In the genomic region with DNA sequence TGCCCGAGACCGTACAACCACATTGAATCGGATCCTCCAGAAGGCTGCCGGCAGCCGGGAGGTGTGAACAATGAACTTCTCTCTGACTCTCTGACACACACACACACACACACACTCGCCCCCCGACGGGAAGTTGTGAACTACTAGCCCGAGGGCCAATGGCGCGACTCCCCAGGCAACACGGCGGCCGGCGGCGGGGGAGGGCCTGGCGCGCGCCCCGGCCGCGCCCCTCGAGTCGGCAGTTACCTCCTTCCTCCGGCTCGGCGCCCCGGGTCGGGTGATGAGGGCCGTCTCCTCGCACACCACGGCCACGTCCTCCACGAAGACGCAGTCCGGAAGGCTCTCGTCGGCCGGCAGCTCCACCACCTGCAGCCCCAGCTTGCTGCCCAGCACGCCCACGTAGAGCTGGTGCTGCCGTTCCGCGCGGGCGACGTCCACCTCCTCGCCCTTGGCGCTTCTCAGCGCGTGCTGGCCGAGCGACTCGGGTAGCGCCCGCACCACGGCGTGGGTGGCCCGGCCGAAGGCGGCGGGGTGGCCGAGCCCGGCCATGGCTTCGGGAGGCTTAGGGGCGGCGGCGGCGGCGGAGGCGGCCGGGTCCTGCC, we compare ENCODE assay signal across 8 cellular contexts. TPM values are rescaled to one million over a fixed set of nuclear protein-coding genes. Genes with fewer than 3 reads are reported as not detected.
A peak's percentile ranks its signal among the peaks of the same experiment; 100 is the strongest.
DNase-seq lines count a peak whose midpoint lies in the region; ATAC-seq, FAIRE-seq and TF ChIP-seq lines count a peak whose summit lies in the region.

No MANE protein-coding gene starts in this region.

- in situ Hi-C loops in T47D (cut with HindIII; ENCODE audit: low pct_unique_long_range_greater_than_20kb, low sequenced_read_pairs): no loop called here

- peak overlapping the region in 1 of 8 donors; percentile 72 for H3K27ac Mint-ChIP-seq in CD8-positive, alpha-beta memory T cell

- ATAC-seq in GM19395 (IDR thresholded peaks at IDR 0.05; ENCODE audit: unreplicated experiment) (peak; percentile 64), sciatic nerve (peak; percentile 77)

- H3K4me3 ChIP-seq in CD8-positive, alpha-beta memory T cell (ENCODE audit: low read length): no peak overlapping the region
- H3K4me3 ChIP-seq in HL-60 (replicated peaks; ENCODE audit: insufficient read depth, low read length) (peak overlapping the region; percentile 34), iPS-18c (ENCODE audit: insufficient read depth, low read depth, low read length) (peak overlapping the region; percentile 69)

- H3K4me1 ChIP-seq in CD8-positive, alpha-beta memory T cell (ENCODE audit: insufficient read depth, low read length): no peaks in the 10 kb centered on the region

- H3K36me3 Mint-ChIP-seq in CD8-positive, alpha-beta memory T cell: peaks cover 0 to 1% (median 0%) of the 10 kb centered on the region in 3 donors

- intact Hi-C loops in sciatic nerve (cut with DNase I): no loop called here

- peak in 2 of 5 donors; percentile 0 to 9 for DNase-seq in CD8-positive, alpha-beta memory T cell
- DNase-seq in HL-60 (ENCODE audit: low read depth in 1 of 2, low spot score in 1 of 2) (peak in 1 of 2 experiments; percentile 19), RCC 7860 (ENCODE audit: low spot score) (peak; percentile 62), T47D (ENCODE audit: low read depth in 1 of 2, low spot score in 1 of 2) (peak; percentile 45 to 58), sciatic nerve (ENCODE audit: low spot score) (peak; percentile 76), GF-D8 (lab: John Stamatoyannopoulos, UW) (no peak)

- FAIRE-seq in RCC 7860 (lab: Jason Lieb, UNC): no peak

- H3K27ac ChIP-seq in CD8-positive, alpha-beta memory T cell (ENCODE audit: low read depth, low read length): no peak overlapping the region
- H3K27ac ChIP-seq in HL-60 (replicated peaks): no peak overlapping the region

- TF ChIP-seq CTCF in HL-60 (IDR thresholded peaks at IDR 0.05; ENCODE audit: insufficient read depth, low read length): no peak

- H3K4me3 Mint-ChIP-seq in CD8-positive, alpha-beta memory T cell: peak overlapping the region in 5 of 7 donors; percentile 25 to 66 (median 37)

- CTCF ChIA-PET in CD8-positive, alpha-beta memory T cell (lab: Charles Lee): no interaction called here

- peaks cover 50 to 74% of the 10 kb centered on the region in 2 donors for H3K27me3 Mint-ChIP-seq in CD8-positive, alpha-beta memory T cell

- POLR2A ChIA-PET in CD8-positive, alpha-beta memory T cell (lab: Charles Lee): no interaction called here

- H3K36me3 ChIP-seq in CD8-positive, alpha-beta memory T cell (ENCODE audit: insufficient read depth, low read length): no peaks in the 10 kb centered on the region

- H3K4me1 Mint-ChIP-seq in CD8-positive, alpha-beta memory T cell: peaks cover 6 to 15% (median 14%) of the 10 kb centered on the region in 3 donors

- peaks cover 8% of the 10 kb centered on the region for H3K27me3 ChIP-seq in CD8-positive, alpha-beta memory T cell (ENCODE audit: insufficient read depth, low read length, poor library complexity, severe bottlenecking)
- peaks cover 35% of the 10 kb centered on the region for H3K27me3 ChIP-seq in HL-60 (ENCODE audit: insufficient read depth, poor library complexity, severe bottlenecking)

- H3K9me3 ChIP-seq in CD8-positive, alpha-beta memory T cell (ENCODE audit: low read length): no peaks in the 10 kb centered on the region
- no peaks in the 10 kb centered on the region for H3K9me3 ChIP-seq in iPS-18c (ENCODE audit: control insufficient read depth, insufficient read depth, low read length)

- peaks cover 0 to 3% (median 0%) of the 10 kb centered on the region in 5 donors for H3K9me3 Mint-ChIP-seq in CD8-positive, alpha-beta memory T cell

RNA-seq across cellular contexts. Expression of a gene that starts 0.4 kb away (rescaled TPM):
- total RNA-seq in CD8-positive, alpha-beta memory T cell: not detected
- polyA plus RNA-seq in CD8-positive, alpha-beta memory T cell: not detected
- 35.7 TPM for total RNA-seq in sciatic nerve

Comparison
In these comparisons a context has a peak if more than half of its experiments do, and no peak if none do; other contexts are left out.
1. RNA of a gene that starts 0.4 kb away (total RNA-seq): 35.7 TPM in sciatic nerve (single experiment); not detected in CD8-positive, alpha-beta memory T cell; every median in the first group is over 10 times any median in the second.